In the genomic region with DNA sequence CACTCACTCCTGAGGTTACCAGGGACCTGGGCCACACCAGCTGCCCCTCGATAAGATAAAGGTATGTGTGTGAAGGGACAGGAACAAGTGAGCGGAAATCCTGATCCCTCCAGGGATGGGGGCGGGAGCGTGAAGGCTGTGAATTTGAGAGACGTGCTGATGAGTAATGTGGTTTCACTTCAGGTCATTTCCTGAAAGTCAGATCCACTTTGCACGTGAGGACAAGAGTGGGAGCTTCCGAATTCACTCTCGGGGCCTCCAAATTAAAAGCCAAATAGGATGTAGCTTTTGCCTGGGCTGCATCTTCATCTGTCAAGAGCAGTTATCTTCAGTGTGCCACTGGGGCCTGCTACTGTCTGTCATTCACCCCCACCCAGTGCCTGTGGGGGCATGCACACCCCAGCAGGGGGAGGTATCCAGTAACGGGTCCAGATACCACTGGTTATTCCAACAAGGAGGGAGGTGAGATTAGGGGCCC, we compare ENCODE assay signal across 8 cellular contexts.
A peak's percentile ranks its signal among the peaks of the same experiment; 100 is the strongest.
DNase-seq lines count a peak whose midpoint lies in the region; ATAC-seq, FAIRE-seq and TF ChIP-seq lines count a peak whose summit lies in the region.

No MANE protein-coding gene starts in this region.

- H3K9me3 ChIP-seq in A549 = no peaks in the 10 kb centered on the region

- H3K27me3 Mint-ChIP-seq in activated CD4-positive, alpha-beta T cell treated with anti-CD3 and anti-CD28 coated beads, Interleukin-2, amount 10 ng/mL, durations not matched to agents 7 days and 5 days = peaks cover 3% of the 10 kb centered on the region
- peaks cover 11 to 17% of the 10 kb centered on the region in 2 donors for H3K27me3 Mint-ChIP-seq in T-cell

- no peak overlapping the region for H3K4me3 ChIP-seq in A549

- peak overlapping the region; percentile 68 to 85; a peak in 5 of 6 replicates for H3K27ac ChIP-seq in A549

- CTCF ChIA-PET in A549 (lab: Yijun Ruan, JAX) (interaction anchor here (0.7 to 1.1 kb wide), 4 partner anchors 18 to 111 kb away, joined by 3 read pairs; no protein-coding TSS in a partner anchor), T-cell (lab: Charles Lee) (no interaction called here)
- CTCF ChIA-PET in activated CD4-positive, alpha-beta T cell treated with anti-CD3 and anti-CD28 coated beads, Interleukin-2, amount 10 ng/mL, durations not matched to agents 7 days and 5 days (lab: Charles Lee) = interaction anchor here (0.6 kb wide), 1 partner anchor 12 kb away, joined by 3 read pairs; no protein-coding TSS in a partner anchor

- no peak for TF ChIP-seq EP300 in A549 (IDR thresholded peaks at IDR 0.05)

- POLR2A ChIA-PET in A549 (lab: Yijun Ruan, JAX) = interaction anchor here (0.6 kb wide), 1 partner anchor 16 kb away, joined by 8 read pairs; no protein-coding TSS in a partner anchor
- POLR2A ChIA-PET in activated CD4-positive, alpha-beta T cell treated with anti-CD3 and anti-CD28 coated beads, Interleukin-2, amount 10 ng/mL, durations not matched to agents 7 days and 5 days (lab: Charles Lee) = no interaction called here
- POLR2A ChIA-PET in T-cell (lab: Charles Lee) = no interaction called here

- H3K4me1 ChIP-seq in A549 = peaks cover 36% of the 10 kb centered on the region

- H3K4me2 ChIP-seq in A549 = peak overlapping the region; percentile 76

- TF ChIP-seq RAD21 in A549 (conservative IDR thresholded peaks at IDR 0.05 in 1 of 2, IDR thresholded peaks at IDR 0.05 in 1 of 2) = peak in 1 of 2 experiments; percentile 33; a peak in 1 of 5 replicates

- ATAC-seq in A549 (peak; percentile 40 to 65; a peak in 4 of 6 replicates), T-cell (replicated peaks in 1 of 4) (no peak)

- no peaks in the 10 kb centered on the region for H3K36me3 Mint-ChIP-seq in activated CD4-positive, alpha-beta T cell treated with anti-CD3 and anti-CD28 coated beads, Interleukin-2, amount 10 ng/mL, durations not matched to agents 7 days and 5 days (ENCODE audit: low read depth)
- H3K36me3 Mint-ChIP-seq in T-cell = no peaks in the 10 kb centered on the region

- DNase-seq in A549 (ENCODE audit: low read depth in 1 of 2, low spot score in 1 of 2) = peak; percentile 38 to 43
- peak; percentile 40 for DNase-seq in H54 (ENCODE audit: insufficient read length, low spot score)
- DNase-seq in activated CD4-positive, alpha-beta T cell treated with anti-CD3 and anti-CD28 coated beads, Interleukin-2, amount 10 ng/mL, durations not matched to agents 7 days and 5 days = peak; percentile 18
- DNase-seq in glomerular visceral epithelial cell (ENCODE audit: extremely low spot score) = peak; percentile 81
- no peak for DNase-seq in T-cell
- DNase-seq in NCI-H1417 (lab: John Stamatoyannopoulos, UW) = no peak
- no peak for DNase-seq in cerebellum (ENCODE audit: low spot score)
- no peak for DNase-seq in central memory CD4-positive, alpha-beta T cell

- H3K9me3 Mint-ChIP-seq in activated CD4-positive, alpha-beta T cell treated with anti-CD3 and anti-CD28 coated beads, Interleukin-2, amount 10 ng/mL, durations not matched to agents 7 days and 5 days = no peaks in the 10 kb centered on the region
- no peaks in the 10 kb centered on the region for H3K9me3 Mint-ChIP-seq in T-cell

- TF ChIP-seq POLR2A in A549 (IDR thresholded peaks at IDR 0.05; ENCODE audit: low read length) = no peak
- TF ChIP-seq POLR2A in H54 (IDR thresholded peaks at IDR 0.05; ENCODE audit: low read depth, low read length) = no peak

- no peak for TF ChIP-seq CTCF in A549 (IDR thresholded peaks at IDR 0.05)

- no peak overlapping the region for H3K4me3 Mint-ChIP-seq in activated CD4-positive, alpha-beta T cell treated with anti-CD3 and anti-CD28 coated beads, Interleukin-2, amount 10 ng/mL, durations not matched to agents 7 days and 5 days
- H3K4me3 Mint-ChIP-seq in T-cell = no peak overlapping the region

- H3K4me1 Mint-ChIP-seq in activated CD4-positive, alpha-beta T cell treated with anti-CD3 and anti-CD28 coated beads, Interleukin-2, amount 10 ng/mL, durations not matched to agents 7 days and 5 days = peaks cover 17% of the 10 kb centered on the region
- H3K4me1 Mint-ChIP-seq in T-cell = peaks cover 0 to 7% (median 3%) of the 10 kb centered on the region in 3 donors

- 51% methylated on average over 9 of the region's 9 CpGs for WGBS in A549 (ENCODE audit: missing lambda C conversion rate)

- FAIRE-seq in A549 (lab: Jason Lieb, UNC) (no peak), H54 (lab: Jason Lieb, UNC) (no peak)

- no peak overlapping the region for H3K27ac Mint-ChIP-seq in activated CD4-positive, alpha-beta T cell treated with anti-CD3 and anti-CD28 coated beads, Interleukin-2, amount 10 ng/mL, durations not matched to agents 7 days and 5 days
- no peak overlapping the region for H3K27ac Mint-ChIP-seq in T-cell

TF ChIP-seq in A549, 52 proteins besides CTCF, POLR2A, EP300 and RAD21:
- TF ChIP-seq, protein P1, sequence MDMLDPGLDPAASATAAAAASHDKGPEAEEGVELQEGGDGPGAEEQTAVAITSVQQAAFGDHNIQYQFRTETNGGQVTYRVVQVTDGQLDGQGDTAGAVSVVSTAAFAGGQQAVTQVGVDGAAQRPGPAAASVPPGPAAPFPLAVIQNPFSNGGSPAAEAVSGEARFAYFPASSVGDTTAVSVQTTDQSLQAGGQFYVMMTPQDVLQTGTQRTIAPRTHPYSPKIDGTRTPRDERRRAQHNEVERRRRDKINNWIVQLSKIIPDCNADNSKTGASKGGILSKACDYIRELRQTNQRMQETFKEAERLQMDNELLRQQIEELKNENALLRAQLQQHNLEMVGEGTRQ (IDR thresholded peaks at IDR 0.05) = no peak
- TF ChIP-seq BHLHE40 (IDR thresholded peaks at IDR 0.05; ENCODE audit: low read depth, low read length) = peak; percentile 69; the same call in 1 of the 2 replicates

Comparison
In these comparisons a context has a peak if more than half of its experiments do, and no peak if none do; other contexts are left out.
1. ATAC-seq: peak in A549 (2 of 2); none in T-cell (0 of 4).
2. DNase-seq: peak in A549 (2 of 2), H54 (single experiment), activated CD4-positive, alpha-beta T cell treated with anti-CD3 and anti-CD28 coated beads, Interleukin-2, amount 10 ng/mL, durations not matched to agents 7 days and 5 days (single experiment) and glomerular visceral epithelial cell (single experiment); none in T-cell (0 of 34), NCI-H1417 (0 of 3), cerebellum (single experiment) and central memory CD4-positive, alpha-beta T cell (single experiment).
3. CTCF ChIA-PET loops: an anchor here in A549 (0.7 to 1.1 kb wide) and activated CD4-positive, alpha-beta T cell treated with anti-CD3 and anti-CD28 coated beads, Interleukin-2, amount 10 ng/mL, durations not matched to agents 7 days and 5 days (0.6 kb wide); none called in T-cell.